In genomic region chr9:93962561-93963440, GRCh38 we compare ENCODE assay signal across 9 cellular contexts. TPM values are rescaled to one million over a fixed set of nuclear protein-coding genes. Genes with fewer than 3 reads are reported as not detected.
A peak's percentile ranks its signal among the peaks of the same experiment; 100 is the strongest.
DNase-seq lines count a peak whose midpoint lies in the region; ATAC-seq and TF ChIP-seq lines count a peak whose summit lies in the region.
"Had no signal": no experiment of that assay in that cellular context is flagged by ENCODE, and none has a peak within 500 bp of the region (broad histone marks: within the 10 kb centered on the region; RNA-seq: fewer than 3 reads in every experiment).

No MANE protein-coding gene starts in this region.

- ATAC-seq in heart right ventricle: peak; percentile 71 to 90 (median 82)
- no peak for ATAC-seq in HG02981 (IDR thresholded peaks at IDR 0.05; ENCODE audit: unreplicated experiment)

- intact Hi-C loops in heart right ventricle (cut with DNase I): loop anchor here (1.0 to 10.0 kb wide), 8 partner anchors 136 to 960 kb away; no protein-coding TSS in a partner anchor

- DNase-seq in NK-92 treated with Interleukin-12 subunit alpha and Interleukin-12 subunit beta, amount 100 ng/mL, for 24 hours (lab: John Stamatoyannopoulos, UW): peak; percentile 38
- DNase-seq in NK-92 (lab: John Stamatoyannopoulos, UW; ENCODE audit: unreplicated experiment) (no peak), NCI-H1436 treated with DMSO at 0.1 percent for 48 hours (lab: John Stamatoyannopoulos, UW) (peak; percentile 53), T-helper 1 cell (peak; percentile 46 to 78 (median 65)), adipocyte (ENCODE audit: low read depth) (peak; percentile 98), heart right ventricle (peak; percentile 66 to 85), retina (peak; percentile 82)

- H3K27me3 ChIP-seq in adipocyte (replicated peaks; ENCODE audit: control insufficient read depth, insufficient read depth, low read length) (peaks cover 57% of the 10 kb centered on the region), heart right ventricle (peaks cover 33 to 78% (median 71%) of the 10 kb centered on the region in 7 donors)

- no peak overlapping the region for H3K9ac ChIP-seq in adipocyte (ENCODE audit: low read length)
- H3K9ac ChIP-seq: BLaER1 had no signal

- WGBS in heart right ventricle, 2 donors: 17 to 20% methylated on average over 22 of the region's 22 CpGs

- H3K4me3 ChIP-seq in adipocyte (ENCODE audit: low read length): no peak overlapping the region
- H3K4me3 ChIP-seq in heart right ventricle: no peak overlapping the region
- H3K4me3 ChIP-seq: BLaER1 had no signal

- peak; percentile 82 to 90 (median 87) for TF ChIP-seq CTCF in heart right ventricle (IDR thresholded peaks at IDR 0.05)

- H3K4me1 ChIP-seq in adipocyte (ENCODE audit: control insufficient read depth, insufficient read depth, low read length) (peaks cover 15% of the 10 kb centered on the region), heart right ventricle (peaks cover 16 to 36% (median 31%) of the 10 kb centered on the region in 9 donors)

- H3K27ac ChIP-seq in heart right ventricle: no peak overlapping the region
- H3K27ac ChIP-seq: BLaER1 had no signal

- H3K9me3 ChIP-seq in adipocyte (ENCODE audit: control insufficient read depth, low read length) (no peaks in the 10 kb centered on the region), heart right ventricle (no peaks in the 10 kb centered on the region)
- H3K9me3 ChIP-seq: BLaER1 had no signal

- H3K36me3 ChIP-seq in adipocyte (ENCODE audit: control insufficient read depth, insufficient read depth, low read length, severe bottlenecking) (no peaks in the 10 kb centered on the region), heart right ventricle (no peaks in the 10 kb centered on the region)
- H3K36me3 ChIP-seq: BLaER1 had no signal

RNA-seq across cellular contexts. Expression of gene BARX1, which starts 7.6 kb away (rescaled TPM):
- under 1 TPM in 1 of 10 donors, not detected in 9; 0.19 TPM for total RNA-seq in heart right ventricle
- under 1 TPM in 1 of 2 donors, not detected in 1; 0.06 TPM for polyA plus RNA-seq in heart right ventricle
